8 cellular contexts compared by ENCODE assay signal in the genomic region with DNA sequence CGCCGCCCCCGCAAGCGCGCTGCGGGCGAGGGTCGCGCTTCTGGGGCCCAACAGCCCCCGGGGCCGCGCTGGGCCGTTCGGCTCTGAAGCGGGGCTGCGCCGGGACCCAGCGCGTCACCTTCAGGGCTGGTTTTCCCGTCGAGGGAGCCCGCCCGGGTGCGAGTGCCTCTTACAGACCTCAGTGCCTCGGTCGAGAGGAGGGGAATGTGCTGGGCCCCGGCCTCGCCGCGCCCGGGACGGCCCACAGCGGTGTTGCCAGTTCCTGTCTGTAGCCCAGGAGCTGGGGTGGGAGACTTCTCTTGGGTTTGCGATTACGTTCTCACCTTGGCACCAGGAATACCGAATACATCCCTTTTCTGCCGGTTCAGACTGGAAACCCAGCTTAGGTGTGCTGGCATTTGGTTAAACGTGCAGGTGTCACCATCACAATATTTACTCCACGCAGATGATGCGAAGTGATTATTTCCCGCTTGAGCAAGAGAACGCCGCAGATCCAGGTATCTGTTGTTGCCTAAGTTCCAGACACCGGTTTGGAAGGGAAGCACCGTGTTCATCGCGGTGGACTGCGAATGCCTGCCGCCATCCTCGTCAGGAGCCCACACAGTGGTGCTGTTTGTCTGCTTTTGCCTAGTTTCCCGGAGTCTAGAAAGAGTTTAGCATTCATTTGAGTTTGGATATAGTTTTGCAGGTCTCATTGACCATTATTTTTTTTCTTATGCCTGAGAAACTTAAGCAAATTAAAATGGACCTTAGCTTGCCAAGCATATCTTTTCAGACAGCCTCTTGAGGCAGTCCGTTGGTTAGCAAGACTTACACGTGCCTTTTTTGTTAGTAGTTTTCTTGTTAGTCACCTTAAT. TPM values are rescaled to one million over a fixed set of nuclear protein-coding genes. Genes with fewer than 3 reads are reported as not detected.
DNase-seq lines count a peak whose midpoint lies in the region; ATAC-seq and TF ChIP-seq lines count a peak whose summit lies in the region.

No MANE protein-coding gene starts in this region.

- no peak for TF ChIP-seq POLR2A in breast epithelium (IDR thresholded peaks at IDR 0.05)

- H3K27me3 Mint-ChIP-seq in HFFc6 (ENCODE audit: insufficient read depth): peaks cover 7% of the 10 kb centered on the region

- peak overlapping the region; percentile 87 to 92 (median 91) for H3K9ac ChIP-seq in skeletal muscle tissue (ENCODE audit: low read depth in 1 of 3, low read length in 3 of 3)

- H3K4me3 ChIP-seq in breast epithelium (peak overlapping the region; percentile 69 to 97 (median 86)), skeletal muscle tissue (ENCODE audit: low read length in 3 of 3) (peak overlapping the region; percentile 84 to 87 (median 84))

- DNase-seq in Caki2 (ENCODE audit: low read depth) (peak; percentile 53), HFFc6 (peak; percentile 53), SW480 (ENCODE audit: low spot score) (peak; percentile 59), breast epithelium (ENCODE audit: low spot score in 2 of 2) (peak; percentile 55 to 56), inferior parietal cortex (ENCODE audit: extremely low spot score) (peak; percentile 56), ureter (ENCODE audit: low spot score) (no peak)

- H3K4me1 ChIP-seq in breast epithelium: peaks cover under 1 to 19% of the 10 kb centered on the region in 2 donors
- peaks cover 29 to 36% (median 29%) of the 10 kb centered on the region in 3 donors for H3K4me1 ChIP-seq in skeletal muscle tissue (ENCODE audit: control insufficient read depth in 3 of 3, insufficient read depth in 3 of 3, low read length in 3 of 3)

- no peaks in the 10 kb centered on the region for H3K27me3 ChIP-seq in breast epithelium
- no peaks in the 10 kb centered on the region for H3K27me3 ChIP-seq in skeletal muscle tissue (ENCODE audit: control insufficient read depth in 3 of 3, insufficient read depth in 3 of 3, low read length in 3 of 3)

- in situ Hi-C loops in Caki2 (cut with HindIII; ENCODE audit: low pct_unique_long_range_greater_than_20kb, low sequenced_read_pairs): no loop called here

- H3K27ac Mint-ChIP-seq in HFFc6: peak overlapping the region; percentile 90

- H3K9me3 Mint-ChIP-seq in HFFc6: no peaks in the 10 kb centered on the region

- TF ChIP-seq CTCF in HFFc6 (IDR thresholded peaks at IDR 0.05) (no peak; the same call in 1 of the 2 replicates), breast epithelium (IDR thresholded peaks at IDR 0.05) (no peak)

- intact Hi-C loops in breast epithelium (cut with DNase I; ENCODE audit: low total_unique reads): no loop called here

- H3K27ac ChIP-seq in breast epithelium (peak overlapping the region; percentile 99 to 100), skeletal muscle tissue (ENCODE audit: low read depth, low read length) (peak overlapping the region; percentile 91)

- H3K36me3 ChIP-seq in breast epithelium: no peaks in the 10 kb centered on the region
- no peaks in the 10 kb centered on the region for H3K36me3 ChIP-seq in skeletal muscle tissue (ENCODE audit: control insufficient read depth in 3 of 3, insufficient read depth in 3 of 3, low read length in 3 of 3)

- peaks cover 12% of the 10 kb centered on the region for H3K36me3 Mint-ChIP-seq in HFFc6 (ENCODE audit: low read depth)

- peaks cover 44% of the 10 kb centered on the region for H3K4me1 Mint-ChIP-seq in HFFc6 (ENCODE audit: low read depth)

- H3K9me3 ChIP-seq in breast epithelium (no peaks in the 10 kb centered on the region), skeletal muscle tissue (ENCODE audit: control insufficient read depth in 3 of 3, low read length in 3 of 3) (no peaks in the 10 kb centered on the region)

- no peak for ATAC-seq in HG03469 (IDR thresholded peaks at IDR 0.05; ENCODE audit: unreplicated experiment)

- H3K4me3 Mint-ChIP-seq in HFFc6: peak overlapping the region; percentile 95

RNA-seq across cellular contexts. Expression of a gene that starts 0.9 kb away (rescaled TPM):
- total RNA-seq in Caki2 (2014; rRNA removed; shearing (Covaris generic); ENCODE audit: low replicate concordance): 5.2 and 11.6 TPM in 2 replicates
- 100 to 1,000 TPM in 2 of 6 experiments, 10 to 100 TPM in 4; 81.3 to 112 (median 85.4) TPM for total RNA-seq in HFFc6 (2021; fragmentation: NEBNext Ultra II Directional; extraction: Animal tissue kit (Norgen Biotek cat#: 25700))
- total RNA-seq in breast epithelium (10 to 100 TPM; 58.0 to 72.3 (median 69.1) TPM), skeletal muscle tissue (20.9 TPM), ureter (38.3 TPM)

RNA-seq across cellular contexts. Expression of a gene that starts 9.5 kb away (rescaled TPM):
- 8.5 and 50.1 TPM in 2 replicates for total RNA-seq in Caki2 (2014; rRNA removed; shearing (Covaris generic); ENCODE audit: low replicate concordance)
- 10 to 100 TPM; 23.0 to 30.0 (median 25.1) TPM for total RNA-seq in HFFc6 (2021; fragmentation: NEBNext Ultra II Directional; extraction: Animal tissue kit (Norgen Biotek cat#: 25700))
- total RNA-seq in breast epithelium: 10 to 100 TPM; 43.0 to 74.7 (median 67.4) TPM
- total RNA-seq in skeletal muscle tissue: 26.6 TPM
- 52.1 TPM for total RNA-seq in ureter
